Comparison of ENCODE assay signal across 2 cellular contexts in genomic region chr9:97632406-97632991, GRCh38.
TF ChIP-seq lines count a peak whose summit lies in the region.

No MANE protein-coding gene starts in this region.

TF ChIP-seq in HEK293, 187 proteins besides CTCF, POLR2A, EP300 and RAD21:
- TF ChIP-seq ATF2 (tag by site-specific recombination; IDR thresholded peaks at IDR 0.05; ENCODE audit: low read depth) (peak; percentile 98), ZNF335 (tag by site-specific recombination; conservative IDR thresholded peaks at IDR 0.05) (peak; percentile 81; the same call in 1 of the 2 replicates), ZBTB21 (tag by site-specific recombination; IDR thresholded peaks at IDR 0.05) (peak; percentile 33), SP2 (tag by site-specific recombination; IDR thresholded peaks at IDR 0.05) (peak; percentile 46), ZNF16 (tag by site-specific recombination; IDR thresholded peaks at IDR 0.05; ENCODE audit: low read depth) (no peak), KLF10 (tag by site-specific recombination; IDR thresholded peaks at IDR 0.05) (no peak), ZNF148 (tag by site-specific recombination; IDR thresholded peaks at IDR 0.05; ENCODE audit: borderline replicate concordance) (no peak), GLIS2 (tag by site-specific recombination; IDR thresholded peaks at IDR 0.05) (peak; percentile 34), ZNF561 (tag by site-specific recombination; IDR thresholded peaks at IDR 0.05; ENCODE audit: borderline replicate concordance) (peak; percentile 96), GLIS1 (tag by site-specific recombination; IDR thresholded peaks at IDR 0.05) (peak; percentile 45; the same call in 1 of the 2 replicates), ZNF449 (tag by site-specific recombination; IDR thresholded peaks at IDR 0.05) (0 out of 2 replicates have a peak, but pooled peaks have one; percentile 45), ZNF529 (tag by site-specific recombination; IDR thresholded peaks at IDR 0.05; ENCODE audit: insufficient replicate concordance) (no peak), EGR2 (tag by site-specific recombination; IDR thresholded peaks at IDR 0.05; ENCODE audit: low read depth) (no peak), OSR2 (tag by site-specific recombination; IDR thresholded peaks at IDR 0.05) (no peak), ZBTB8A (tag by site-specific recombination; IDR thresholded peaks at IDR 0.05) (no peak), ZNF354C (tag by site-specific recombination; IDR thresholded peaks at IDR 0.05; ENCODE audit: borderline replicate concordance, low read depth) (no peak), ZXDB (tag by site-specific recombination; IDR thresholded peaks at IDR 0.05) (peak; percentile 65; the same call in 1 of the 2 replicates), MYNN (tag by site-specific recombination; IDR thresholded peaks at IDR 0.05; ENCODE audit: borderline replicate concordance) (peak; percentile 55; the same call in 1 of the 2 replicates), ZNF600 (tag by site-specific recombination; IDR thresholded peaks at IDR 0.05) (peak; percentile 53; the same call in 1 of the 2 replicates)

TF ChIP-seq in H1, 55 proteins besides CTCF, POLR2A, EP300 and RAD21:
- peak; percentile 66; the same call in 1 of the 2 replicates for TF ChIP-seq CREB1 (IDR thresholded peaks at IDR 0.05)
- TF ChIP-seq JUND (IDR thresholded peaks at IDR 0.05; ENCODE audit: low read length), result peak; percentile 99
- no peak for TF ChIP-seq EZH2 (IDR thresholded peaks at IDR 0.05; ENCODE audit: low read depth, low read length, severe bottlenecking)
- no peak for TF ChIP-seq CHD1 (IDR thresholded peaks at IDR 0.05; ENCODE audit: low read depth, low read length)
- 0 out of 2 replicates have a peak, but pooled peaks have one; percentile 1 for TF ChIP-seq SP4 (IDR thresholded peaks at IDR 0.05; ENCODE audit: low read length)
- TF ChIP-seq JUN (IDR thresholded peaks at IDR 0.05; ENCODE audit: low read depth, low read length), result peak; percentile 90
- peak; percentile 98 for TF ChIP-seq ATF2 (IDR thresholded peaks at IDR 0.05; ENCODE audit: low read length)
- peak; percentile 2; the same call in 1 of the 2 replicates for TF ChIP-seq PHF8 (conservative IDR thresholded peaks at IDR 0.05; ENCODE audit: low read depth, low read length)
- TF ChIP-seq RBBP5 (IDR thresholded peaks at IDR 0.05; ENCODE audit: borderline replicate concordance, low read depth, low read length), result peak; percentile 25; the same call in 1 of the 2 replicates
TF ChIP-seq in H1: peak in this region for 7.
